1 cellular context compared by ENCODE assay signal in genomic region chr4:33060873-33061542, GRCh38.
TF ChIP-seq lines count a peak whose summit lies in the region.

No MANE protein-coding gene starts in this region.

TF ChIP-seq in WTC11, 78 proteins besides CTCF, POLR2A, EP300 and RAD21 (continued from another document):
- TF ChIP-seq ZSCAN18 (CRISPR knock-in tag; IDR thresholded peaks at IDR 0.05) (no peak), ESRRA (CRISPR knock-in tag; IDR thresholded peaks at IDR 0.05; ENCODE audit: borderline replicate concordance) (no peak), CREM (CRISPR knock-in tag; IDR thresholded peaks at IDR 0.05) (no peak), NR3C1 (CRISPR knock-in tag; conservative IDR thresholded peaks at IDR 0.05; ENCODE audit: low read depth) (no peak), TCF7 (CRISPR knock-in tag; IDR thresholded peaks at IDR 0.05; ENCODE audit: low read depth) (no peak), GABPB1 (CRISPR knock-in tag; IDR thresholded peaks at IDR 0.05) (no peak), PRRX2 (CRISPR knock-in tag; IDR thresholded peaks at IDR 0.05) (no peak)
